8 cellular contexts compared by ENCODE assay signal in the genomic region with DNA sequence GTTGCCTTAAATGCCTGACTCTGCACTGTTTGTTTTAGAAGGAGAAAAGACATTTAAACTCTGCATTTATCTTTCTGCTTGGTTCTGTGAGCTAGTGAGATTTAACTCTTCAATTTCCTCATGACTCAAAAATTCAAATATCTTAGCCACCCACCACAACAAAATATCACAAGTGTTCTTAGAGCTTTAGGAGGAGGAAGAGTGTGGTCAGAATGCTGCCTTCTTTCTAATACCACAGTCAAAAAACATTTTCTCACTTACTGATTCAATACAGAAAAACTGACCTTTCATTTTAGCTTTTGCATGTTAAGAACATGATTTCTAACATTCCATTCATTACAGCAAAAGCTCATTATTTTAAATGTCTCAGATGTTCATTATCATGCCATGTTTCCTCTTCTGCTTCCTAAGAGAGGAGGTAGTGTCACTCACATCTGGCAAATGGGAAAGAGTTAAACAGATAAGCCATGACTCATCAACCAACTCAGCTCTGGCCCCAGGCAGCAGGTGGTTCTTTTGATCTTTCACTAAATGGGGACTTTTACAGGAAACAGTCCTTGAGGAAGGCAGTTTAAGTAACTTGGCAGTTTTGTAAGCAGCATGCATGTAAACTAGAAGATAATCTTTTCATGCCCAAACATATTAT. TPM values are rescaled to one million over a fixed set of nuclear protein-coding genes. Genes with fewer than 3 reads are reported as not detected.
A peak's percentile ranks its signal among the peaks of the same experiment; 100 is the strongest.
DNase-seq lines count a peak whose midpoint lies in the region; ATAC-seq, FAIRE-seq and TF ChIP-seq lines count a peak whose summit lies in the region.

No MANE protein-coding gene starts in this region.

- H2AFZ ChIP-seq in endothelial cell of umbilical vein (ENCODE audit: low read depth, low read length) = no peak overlapping the region

- H3K4me3 ChIP-seq in AG04450 (ENCODE audit: low read depth, low read length) = no peak overlapping the region
- H3K4me3 ChIP-seq in endothelial cell of umbilical vein (replicated peaks in 1 of 3; ENCODE audit: insufficient read depth in 1 of 3, low read depth in 1 of 3, low read length in 3 of 3) = no peak overlapping the region
- H3K4me3 ChIP-seq in aorta (ENCODE audit: low read length in 2 of 2) = no peak overlapping the region

- H3K27me3 ChIP-seq in AG04450 (ENCODE audit: control insufficient read depth, insufficient read depth, low read length) (peaks cover 8% of the 10 kb centered on the region), endothelial cell of umbilical vein (ENCODE audit: control insufficient read depth in 2 of 2, insufficient read depth in 2 of 2, low read length in 2 of 2) (peaks cover 0 to 3% of the 10 kb centered on the region in 2 experiments), aorta (ENCODE audit: control insufficient read depth in 1 of 2, insufficient read depth in 2 of 2, low read length in 1 of 2) (no peaks in the 10 kb centered on the region)

- DNase-seq in AG04450 (ENCODE audit: low read depth, low spot score) (peak; percentile 24), NCI-H146 treated with DMSO at 0.1 percent for 48 hours (lab: John Stamatoyannopoulos, UW; ENCODE audit: unreplicated experiment) (peak; percentile 2), endothelial cell of umbilical vein (ENCODE audit: low read depth, low spot score) (peak; percentile 56), endothelial cell (ENCODE audit: low spot score) (no peak), aorta (no peak)
- DNase-seq in effector CD4-positive, alpha-beta T cell = no peak

- no peaks in the 10 kb centered on the region for H3K27me3 Mint-ChIP-seq in endothelial cell (ENCODE audit: unreplicated experiment)

- H3K4me3 Mint-ChIP-seq in endothelial cell (ENCODE audit: unreplicated experiment) = no peak overlapping the region

- POLR2A ChIA-PET in AG04450 (lab: Yijun Ruan, JAX) (no interaction called here), endothelial cell of umbilical vein (lab: Charles Lee) (no interaction called here)

- peaks cover 9% of the 10 kb centered on the region for H3K4me1 Mint-ChIP-seq in endothelial cell (ENCODE audit: unreplicated experiment)

- peaks cover 5% of the 10 kb centered on the region for H3K9me3 Mint-ChIP-seq in endothelial cell (ENCODE audit: unreplicated experiment)

- H3K9me3 ChIP-seq in AG04450 (ENCODE audit: control insufficient read depth, insufficient read depth, low read length) (peaks cover 11% of the 10 kb centered on the region), endothelial cell of umbilical vein (replicated peaks; ENCODE audit: control insufficient read depth, insufficient read depth, low read length) (no peaks in the 10 kb centered on the region), aorta (ENCODE audit: control insufficient read depth, low read length) (peaks cover 6% of the 10 kb centered on the region)

- peak overlapping the region; percentile 17 for H3K4me2 ChIP-seq in endothelial cell of umbilical vein (ENCODE audit: insufficient read depth, low read length)

- dilution Hi-C loops in endothelial cell of umbilical vein (cut with MboI; ENCODE audit: extremely low pct_ligation_motif_present, low sequenced_read_pairs) = no loop called here

- BruUV-seq in endothelial cell of umbilical vein (replicated peaks; lab: Mats Ljungman, UMichigan) = no TSS peak

- no peak overlapping the region for H3K27ac Mint-ChIP-seq in endothelial cell (ENCODE audit: unreplicated experiment)

- no peaks in the 10 kb centered on the region for H3K79me2 ChIP-seq in endothelial cell of umbilical vein (ENCODE audit: control insufficient read depth, insufficient read depth, low read length)

- peaks cover 4% of the 10 kb centered on the region for H3K36me3 Mint-ChIP-seq in endothelial cell (ENCODE audit: low read depth, unreplicated experiment)

- no peaks in the 10 kb centered on the region for H3K9me1 ChIP-seq in endothelial cell of umbilical vein (replicated peaks; ENCODE audit: control insufficient read depth, extremely low read depth, insufficient read depth, low read length)

- peaks cover 8% of the 10 kb centered on the region for H3K4me1 ChIP-seq in endothelial cell of umbilical vein (ENCODE audit: control insufficient read depth, extremely low read depth, insufficient read depth, low read length)
- H3K4me1 ChIP-seq in aorta (ENCODE audit: control insufficient read depth in 1 of 2, insufficient read depth in 2 of 2, low read length in 2 of 2) = no peaks in the 10 kb centered on the region

- CTCF ChIA-PET in AG04450 (lab: Charles Lee) (interaction anchor here (0.9 to 2.7 kb wide), 6 partner anchors 106 to 749 kb away, joined by 3 to 23 read pairs (median 8); no protein-coding TSS in a partner anchor), endothelial cell of umbilical vein (lab: Charles Lee) (interaction anchor here (0.9 to 3.6 kb wide), 10 partner anchors 123 to 807 kb away, joined by 3 to 30 read pairs (median 4); no protein-coding TSS in a partner anchor)

- H3K27ac ChIP-seq in AG04450 (ENCODE audit: low read depth, low read length) = no peak overlapping the region
- H3K27ac ChIP-seq in endothelial cell of umbilical vein (ENCODE audit: insufficient read depth, low read depth, low read length) = no peak overlapping the region
- no peak overlapping the region for H3K27ac ChIP-seq in aorta (ENCODE audit: low read depth in 1 of 2, low read length in 2 of 2)

- TF ChIP-seq CTCF in AG04450 (IDR thresholded peaks at IDR 0.05; ENCODE audit: low read depth, low read length) (no peak), endothelial cell of umbilical vein (IDR thresholded peaks at IDR 0.05; ENCODE audit: extremely low read depth in 1 of 2, insufficient read depth in 1 of 2, low read depth in 1 of 2, low read length in 2 of 2) (no peak), endothelial cell (IDR thresholded peaks at IDR 0.05; ENCODE audit: unreplicated experiment) (no peak)

- peak; percentile 59 for FAIRE-seq in endothelial cell of umbilical vein (lab: Jason Lieb, UNC)

- no peak overlapping the region for H3K9ac ChIP-seq in endothelial cell of umbilical vein (replicated peaks; ENCODE audit: extremely low read depth, insufficient read depth, low read length)

- ATAC-seq in GM18508 (IDR thresholded peaks at IDR 0.05; ENCODE audit: insufficient read depth, unreplicated experiment) (peak; percentile 78), HG02678 (IDR thresholded peaks at IDR 0.05; ENCODE audit: unreplicated experiment) (peak; percentile 86), aorta (ENCODE audit: low FRiP score) (no peak)

- intact Hi-C loops in endothelial cell of umbilical vein (cut with micrococcal nuclease) (loop anchor here (1.0 to 10.0 kb wide), 2 partner anchors 301 to 895 kb away; no protein-coding TSS in a partner anchor), aorta (cut with DNase I) (loop anchor here (5.0 to 10.0 kb wide), 4 partner anchors 208 to 298 kb away; no protein-coding TSS in a partner anchor)

- H3K36me3 ChIP-seq in endothelial cell of umbilical vein (ENCODE audit: control insufficient read depth in 2 of 2, extremely low read depth in 1 of 2, insufficient read depth in 2 of 2, low read length in 2 of 2) (no peaks in the 10 kb centered on the region), aorta (ENCODE audit: control insufficient read depth in 1 of 2, insufficient read depth in 2 of 2, low read length in 1 of 2) (no peaks in the 10 kb centered on the region)

- no peaks in the 10 kb centered on the region for H4K20me1 ChIP-seq in endothelial cell of umbilical vein (replicated peaks; ENCODE audit: control insufficient read depth, extremely low read depth, insufficient read depth, low read length)

- TF ChIP-seq POLR2A in endothelial cell of umbilical vein (IDR thresholded peaks at IDR 0.05; ENCODE audit: low read depth, low read length) = no peak

TF ChIP-seq in endothelial cell of umbilical vein, 7 proteins besides CTCF, POLR2A, EP300 and RAD21:
- TF ChIP-seq, protein P1, sequence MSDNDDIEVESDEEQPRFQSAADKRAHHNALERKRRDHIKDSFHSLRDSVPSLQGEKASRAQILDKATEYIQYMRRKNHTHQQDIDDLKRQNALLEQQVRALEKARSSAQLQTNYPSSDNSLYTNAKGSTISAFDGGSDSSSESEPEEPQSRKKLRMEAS (IDR thresholded peaks at IDR 0.05; ENCODE audit: insufficient read depth, insufficient read length) = no peak
- peak; percentile 90 for TF ChIP-seq FOS (IDR thresholded peaks at IDR 0.05; ENCODE audit: borderline replicate concordance, insufficient read depth, low read length)
- peak; percentile 88 for TF ChIP-seq GATA2 (IDR thresholded peaks at IDR 0.05; ENCODE audit: insufficient read depth, insufficient read length, low read depth, low read length)
- no peak for TF ChIP-seq POLR2AphosphoS5 (IDR thresholded peaks at IDR 0.05; ENCODE audit: insufficient read depth, low read depth, low read length)
- TF ChIP-seq MYC (IDR thresholded peaks at IDR 0.05; ENCODE audit: low read depth, low read length) = no peak
- TF ChIP-seq JUN (IDR thresholded peaks at IDR 0.05; ENCODE audit: borderline replicate concordance, insufficient read depth, insufficient read length, low read depth) = peak; percentile 65
- TF ChIP-seq EZH2 (IDR thresholded peaks at IDR 0.05; ENCODE audit: borderline replicate concordance, low read depth, low read length, severe bottlenecking) = no peak

RNA-seq across cellular contexts. Expression of gene RNU6-8, which starts 56.4 kb away (rescaled TPM):
- not detected in 2 replicates for polyA plus RNA-seq in AG04450 (2011; rRNA removed)
- not detected in 2 replicates for polyA minus RNA-seq in AG04450 (2011; rRNA and poly(A)+ RNA removed)
- not detected in 2 replicates for total RNA-seq in endothelial cell of umbilical vein
- polyA plus RNA-seq in endothelial cell of umbilical vein = not detected in 2 replicates
- not detected in 2 replicates for polyA plus RNA-seq in endothelial cell of umbilical vein (2011; cell fraction: cytosol; rRNA removed)
- not detected in 2 replicates for polyA plus RNA-seq in endothelial cell of umbilical vein (2011; cell fraction: nucleus; rRNA removed)
- polyA plus RNA-seq in endothelial cell of umbilical vein (2012) = not detected in 2 replicates
- polyA minus RNA-seq in endothelial cell of umbilical vein = not detected in 2 replicates
- not detected for polyA minus RNA-seq in endothelial cell of umbilical vein (2011; cell fraction: cytosol; rRNA and poly(A)+ RNA removed)
- polyA minus RNA-seq in endothelial cell of umbilical vein (2011; cell fraction: nucleus; rRNA and poly(A)+ RNA removed) = not detected in 2 replicates
- not detected for total RNA-seq in endothelial cell (ENCODE audit: unreplicated experiment)
- total RNA-seq in aorta = not detected
- not detected for polyA plus RNA-seq in aorta

RNA-seq across cellular contexts. Expression of gene RNU6-7, which starts 57.6 kb away (rescaled TPM):
- polyA plus RNA-seq in AG04450 (2011; rRNA removed) (not detected in 2 replicates), endothelial cell of umbilical vein (not detected in 2 replicates), aorta (not detected)
- polyA minus RNA-seq in AG04450 (2011; rRNA and poly(A)+ RNA removed) = not detected in 2 replicates
- total RNA-seq in endothelial cell of umbilical vein (not detected in 2 replicates), endothelial cell (ENCODE audit: unreplicated experiment) (not detected), aorta (not detected)
- polyA plus RNA-seq in endothelial cell of umbilical vein (2011; cell fraction: cytosol; rRNA removed) = not detected in 2 replicates
- polyA plus RNA-seq in endothelial cell of umbilical vein (2011; cell fraction: nucleus; rRNA removed) = not detected in 2 replicates
- polyA plus RNA-seq in endothelial cell of umbilical vein (2012) = not detected in 2 replicates
- not detected in 2 replicates for polyA minus RNA-seq in endothelial cell of umbilical vein
- not detected for polyA minus RNA-seq in endothelial cell of umbilical vein (2011; cell fraction: cytosol; rRNA and poly(A)+ RNA removed)
- not detected in 2 replicates for polyA minus RNA-seq in endothelial cell of umbilical vein (2011; cell fraction: nucleus; rRNA and poly(A)+ RNA removed)

Comparison
In these comparisons a context has a peak if more than half of its experiments do, and no peak if none do; other contexts are left out.
1. DNase-seq: peak in AG04450 (single experiment), NCI-H146 treated with DMSO at 0.1 percent for 48 hours (single experiment) and endothelial cell of umbilical vein (single experiment); none in endothelial cell (single experiment), aorta (0 of 2) and effector CD4-positive, alpha-beta T cell (single experiment).